ENCODE assay signal across 1 cellular context in the genomic region with DNA sequence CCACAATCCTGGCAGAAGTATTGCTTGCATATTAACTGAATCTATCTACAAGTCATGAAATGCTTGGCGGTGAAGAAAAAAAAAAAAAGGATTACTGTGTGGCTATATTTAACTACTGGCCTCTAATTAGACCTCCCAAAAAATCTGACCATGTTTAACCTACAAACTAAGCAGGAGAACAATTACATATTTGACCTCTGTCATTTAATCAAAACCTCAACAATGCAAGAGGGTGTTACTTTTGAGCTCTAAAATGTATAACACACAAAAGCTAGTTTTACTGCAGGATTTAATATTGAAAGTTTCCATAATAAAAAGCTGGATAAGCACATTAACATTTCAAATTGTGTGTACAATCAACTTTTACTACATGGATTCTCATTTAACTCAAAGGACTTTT.
TF ChIP-seq lines count a peak whose summit lies in the region.

No MANE protein-coding gene starts in this region.

TF ChIP-seq in WTC11, 78 proteins besides CTCF, POLR2A, EP300 and RAD21 (continued from another document):
- TF ChIP-seq, protein P1, sequence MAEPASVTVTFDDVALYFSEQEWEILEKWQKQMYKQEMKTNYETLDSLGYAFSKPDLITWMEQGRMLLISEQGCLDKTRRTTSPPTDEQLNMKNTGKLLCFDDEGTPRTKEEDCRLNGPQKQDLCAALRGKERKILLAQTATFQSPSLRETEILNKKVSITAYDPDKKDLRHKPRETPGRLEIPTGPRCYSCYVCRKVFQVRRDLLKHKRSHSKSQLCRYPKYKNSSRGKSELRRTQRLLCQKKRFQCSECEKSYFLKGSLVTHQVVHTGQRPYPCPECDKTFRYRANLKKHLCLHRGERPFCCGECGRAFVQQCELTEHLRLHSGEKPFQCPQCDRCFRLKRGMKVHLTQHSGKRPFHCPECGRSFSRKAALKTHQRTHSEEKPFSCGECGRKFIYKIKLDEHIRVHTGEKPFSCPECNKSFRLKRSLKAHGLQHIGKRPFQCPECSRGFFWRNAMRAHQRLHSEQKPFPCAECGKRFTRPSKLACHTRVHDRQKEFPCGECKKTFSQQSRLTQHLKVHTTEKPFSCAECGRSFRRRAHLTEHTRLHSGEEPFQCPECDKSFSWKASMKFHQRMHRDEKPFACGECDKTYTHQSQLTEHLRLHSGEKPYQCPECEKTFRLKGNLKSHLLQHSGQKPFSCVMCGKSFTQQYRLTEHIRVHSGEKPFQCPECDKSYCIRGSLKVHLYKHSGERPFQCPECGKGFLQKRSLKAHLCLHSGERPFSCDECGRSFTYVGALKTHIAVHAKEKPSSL (CRISPR knock-in tag; conservative IDR thresholded peaks at IDR 0.05) = no peak
- no peak for TF ChIP-seq NFATC4 (CRISPR knock-in tag; IDR thresholded peaks at IDR 0.05)
- no peak for TF ChIP-seq ZNF423 (CRISPR knock-in tag; IDR thresholded peaks at IDR 0.05)
- TF ChIP-seq, protein P2, sequence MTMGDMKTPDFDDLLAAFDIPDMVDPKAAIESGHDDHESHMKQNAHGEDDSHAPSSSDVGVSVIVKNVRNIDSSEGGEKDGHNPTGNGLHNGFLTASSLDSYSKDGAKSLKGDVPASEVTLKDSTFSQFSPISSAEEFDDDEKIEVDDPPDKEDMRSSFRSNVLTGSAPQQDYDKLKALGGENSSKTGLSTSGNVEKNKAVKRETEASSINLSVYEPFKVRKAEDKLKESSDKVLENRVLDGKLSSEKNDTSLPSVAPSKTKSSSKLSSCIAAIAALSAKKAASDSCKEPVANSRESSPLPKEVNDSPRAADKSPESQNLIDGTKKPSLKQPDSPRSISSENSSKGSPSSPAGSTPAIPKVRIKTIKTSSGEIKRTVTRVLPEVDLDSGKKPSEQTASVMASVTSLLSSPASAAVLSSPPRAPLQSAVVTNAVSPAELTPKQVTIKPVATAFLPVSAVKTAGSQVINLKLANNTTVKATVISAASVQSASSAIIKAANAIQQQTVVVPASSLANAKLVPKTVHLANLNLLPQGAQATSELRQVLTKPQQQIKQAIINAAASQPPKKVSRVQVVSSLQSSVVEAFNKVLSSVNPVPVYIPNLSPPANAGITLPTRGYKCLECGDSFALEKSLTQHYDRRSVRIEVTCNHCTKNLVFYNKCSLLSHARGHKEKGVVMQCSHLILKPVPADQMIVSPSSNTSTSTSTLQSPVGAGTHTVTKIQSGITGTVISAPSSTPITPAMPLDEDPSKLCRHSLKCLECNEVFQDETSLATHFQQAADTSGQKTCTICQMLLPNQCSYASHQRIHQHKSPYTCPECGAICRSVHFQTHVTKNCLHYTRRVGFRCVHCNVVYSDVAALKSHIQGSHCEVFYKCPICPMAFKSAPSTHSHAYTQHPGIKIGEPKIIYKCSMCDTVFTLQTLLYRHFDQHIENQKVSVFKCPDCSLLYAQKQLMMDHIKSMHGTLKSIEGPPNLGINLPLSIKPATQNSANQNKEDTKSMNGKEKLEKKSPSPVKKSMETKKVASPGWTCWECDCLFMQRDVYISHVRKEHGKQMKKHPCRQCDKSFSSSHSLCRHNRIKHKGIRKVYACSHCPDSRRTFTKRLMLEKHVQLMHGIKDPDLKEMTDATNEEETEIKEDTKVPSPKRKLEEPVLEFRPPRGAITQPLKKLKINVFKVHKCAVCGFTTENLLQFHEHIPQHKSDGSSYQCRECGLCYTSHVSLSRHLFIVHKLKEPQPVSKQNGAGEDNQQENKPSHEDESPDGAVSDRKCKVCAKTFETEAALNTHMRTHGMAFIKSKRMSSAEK (CRISPR knock-in tag; IDR thresholded peaks at IDR 0.05; ENCODE audit: borderline replicate concordance) = no peak
- no peak for TF ChIP-seq SMAD4 (CRISPR knock-in tag; IDR thresholded peaks at IDR 0.05)
